2 cellular contexts compared by ENCODE assay signal in genomic region chr10:120897343-120897742, GRCh38.
TF ChIP-seq lines count a peak whose summit lies in the region.

No MANE protein-coding gene starts in this region.

TF ChIP-seq in K562, 482 proteins besides CTCF, POLR2A, EP300 and RAD21 (continued from another document):
- TF ChIP-seq ZNF175 (CRISPR knock-in tag; IDR thresholded peaks at IDR 0.05; ENCODE audit: low read depth) (0 out of 2 replicates have a peak, but pooled peaks have one; percentile 14), FIP1L1 (IDR thresholded peaks at IDR 0.05; ENCODE audit: low read depth, low read length, poor library complexity, severe bottlenecking) (no peak), FOXJ2 (tag; IDR thresholded peaks at IDR 0.05) (0 out of 2 replicates have a peak, but pooled peaks have one; percentile 36), ATF4 (CRISPR knock-in tag; IDR thresholded peaks at IDR 0.05) (peak; percentile 89), SMAD4 (CRISPR knock-in tag; conservative IDR thresholded peaks at IDR 0.05) (peak; percentile 44), CBX5 (IDR thresholded peaks at IDR 0.05; ENCODE audit: borderline replicate concordance, low read depth) (no peak), ZNF766 (CRISPR knock-in tag; conservative IDR thresholded peaks at IDR 0.05) (no peak)

TF ChIP-seq in HepG2, 621 proteins besides CTCF, POLR2A, EP300 and RAD21 (continued from another document):
- TF ChIP-seq PATZ1 (CRISPR knock-in tag; IDR thresholded peaks at IDR 0.05) = no peak
- no peak for TF ChIP-seq NFRKB (IDR thresholded peaks at IDR 0.05)
- TF ChIP-seq ZNF550 (CRISPR knock-in tag; IDR thresholded peaks at IDR 0.05; ENCODE audit: borderline replicate concordance) = no peak
- TF ChIP-seq ZNF580 (CRISPR knock-in tag; IDR thresholded peaks at IDR 0.05; ENCODE audit: borderline replicate concordance, low read depth) = no peak
- no peak for TF ChIP-seq SOX13 (IDR thresholded peaks at IDR 0.05)
- peak in 1 of 2 experiments; percentile 79; a peak in 2 of 4 replicates for TF ChIP-seq SOX13 (CRISPR knock-in tag; conservative IDR thresholded peaks at IDR 0.05 in 1 of 2, IDR thresholded peaks at IDR 0.05 in 1 of 2)
- no peak for TF ChIP-seq ATF1 (CRISPR knock-in tag; IDR thresholded peaks at IDR 0.05)
- no peak for TF ChIP-seq SIN3B (IDR thresholded peaks at IDR 0.05; ENCODE audit: low read length)
- no peak for TF ChIP-seq ZNF609 (CRISPR knock-in tag; IDR thresholded peaks at IDR 0.05; ENCODE audit: borderline replicate concordance)
- TF ChIP-seq ZNF121 (CRISPR knock-in tag; IDR thresholded peaks at IDR 0.05) = no peak
- no peak for TF ChIP-seq ZNF512B (CRISPR knock-in tag; IDR thresholded peaks at IDR 0.05; ENCODE audit: borderline replicate concordance)
- TF ChIP-seq CEBPB (IDR thresholded peaks at IDR 0.05; ENCODE audit: borderline replicate concordance, low read depth, low read length) = peak; percentile 57; the same call in 1 of the 2 replicates
- TF ChIP-seq DNMT3B (CRISPR knock-in tag; conservative IDR thresholded peaks at IDR 0.05) = no peak
- no peak for TF ChIP-seq RNF219 (CRISPR knock-in tag; IDR thresholded peaks at IDR 0.05)
- no peak for TF ChIP-seq BHLHE40 (IDR thresholded peaks at IDR 0.05; ENCODE audit: low read length)
- no peak for TF ChIP-seq ARNT2 (CRISPR knock-in tag; IDR thresholded peaks at IDR 0.05; ENCODE audit: low read depth)
- peak; percentile 54 for TF ChIP-seq GATAD2A (CRISPR knock-in tag; IDR thresholded peaks at IDR 0.05)
- no peak for TF ChIP-seq TBX2 (CRISPR knock-in tag; IDR thresholded peaks at IDR 0.05; ENCODE audit: borderline replicate concordance)
- peak; percentile 55 for TF ChIP-seq FOXA3 (CRISPR knock-in tag; IDR thresholded peaks at IDR 0.05)
- no peak for TF ChIP-seq ZNF18 (CRISPR knock-in tag; IDR thresholded peaks at IDR 0.05; ENCODE audit: insufficient replicate concordance)
- TF ChIP-seq MBNL3 (CRISPR knock-in tag; conservative IDR thresholded peaks at IDR 0.05) = no peak
- TF ChIP-seq JDP2 (CRISPR knock-in tag; IDR thresholded peaks at IDR 0.05; ENCODE audit: borderline replicate concordance) = no peak
- peak; percentile 51; the same call in 1 of the 2 replicates for TF ChIP-seq RXRB (CRISPR knock-in tag; IDR thresholded peaks at IDR 0.05; ENCODE audit: borderline replicate concordance)
- TF ChIP-seq ZMAT5 (CRISPR knock-in tag; IDR thresholded peaks at IDR 0.05; ENCODE audit: borderline replicate concordance, low read depth) = no peak
- TF ChIP-seq POLR2AphosphoS2 (IDR thresholded peaks at IDR 0.05; ENCODE audit: low read depth, low read length) = no peak
- no peak for TF ChIP-seq HCFC1 (IDR thresholded peaks at IDR 0.05; ENCODE audit: low read depth, low read length)
- no peak for TF ChIP-seq PHF5A (CRISPR knock-in tag; IDR thresholded peaks at IDR 0.05; ENCODE audit: low read depth, unreplicated experiment)
- TF ChIP-seq FOXO1 (CRISPR knock-in tag; IDR thresholded peaks at IDR 0.05) = no peak
- TF ChIP-seq ATF4 (CRISPR knock-in tag; IDR thresholded peaks at IDR 0.05) = peak in 1 of 2 experiments; percentile 94; a peak in 2 of 4 replicates
- TF ChIP-seq MED1 (CRISPR knock-in tag; IDR thresholded peaks at IDR 0.05) = 0 out of 2 replicates have a peak, but pooled peaks have one; percentile 17
- no peak for TF ChIP-seq REPIN1 (CRISPR knock-in tag; IDR thresholded peaks at IDR 0.05; ENCODE audit: borderline replicate concordance, low read depth)
- no peak for TF ChIP-seq ZC3H13 (CRISPR knock-in tag; IDR thresholded peaks at IDR 0.05)
